ENCODE assay signal across 15 cellular contexts in the genomic region with DNA sequence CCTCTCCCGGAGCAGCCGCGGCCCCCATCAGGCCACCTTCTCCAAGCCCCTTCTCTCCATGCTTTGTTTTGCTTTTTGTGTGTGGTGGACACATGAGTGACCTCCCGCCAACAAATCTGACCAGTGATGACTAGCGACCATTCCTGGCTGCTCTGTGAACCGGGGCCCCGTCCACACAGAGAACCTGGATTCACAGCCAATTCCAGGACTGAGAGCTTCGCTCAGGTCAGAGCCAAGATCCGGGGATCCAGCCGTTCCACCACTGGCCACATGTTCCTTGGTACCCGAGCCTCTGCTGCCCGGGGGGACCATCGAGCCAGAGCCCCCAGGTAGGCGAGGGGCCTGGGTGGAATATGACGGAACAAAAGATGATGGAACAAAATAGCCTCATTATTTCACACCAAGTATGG. TPM values are rescaled to one million over a fixed set of nuclear protein-coding genes. Genes with fewer than 3 reads are reported as not detected.
DNase-seq lines count a peak whose midpoint lies in the region; ATAC-seq, FAIRE-seq and TF ChIP-seq lines count a peak whose summit lies in the region.
"Had no signal": no experiment of that assay in that cellular context is flagged by ENCODE, and none has a peak within 500 bp of the region (broad histone marks: within the 10 kb centered on the region; RNA-seq: fewer than 3 reads in every experiment).

No MANE protein-coding gene starts in this region.

- no peaks in the 10 kb centered on the region for H3K79me2 ChIP-seq in PC-3 (ENCODE audit: low read length)
- H3K79me2 ChIP-seq in neural progenitor cell (ENCODE audit: low read depth): no peaks in the 10 kb centered on the region

- H3K36me3 Mint-ChIP-seq in neural progenitor cell: no peaks in the 10 kb centered on the region
- H3K36me3 Mint-ChIP-seq: activated naive CD8-positive, alpha-beta T cell treated with anti-CD3 and anti-CD28 coated beads, Interleukin-2, amount 10 ng/mL, durations not matched to agents 7 days and 5 days had no signal

- H3K9ac ChIP-seq in PC-3 (ENCODE audit: low read length) (no peak overlapping the region), neural progenitor cell (no peak overlapping the region)
- H3K9ac ChIP-seq: KMS-11 had no signal

- H3K27ac Mint-ChIP-seq in neural progenitor cell: peak overlapping the region; percentile 69
- H3K27ac Mint-ChIP-seq: activated naive CD8-positive, alpha-beta T cell treated with anti-CD3 and anti-CD28 coated beads, Interleukin-2, amount 10 ng/mL, durations not matched to agents 7 days and 5 days had no signal

- H3F3A ChIP-seq in PC-3 (ENCODE audit: low read length, unreplicated experiment) (no peaks in the 10 kb centered on the region), neural progenitor cell (ENCODE audit: low read depth) (peaks cover 66% of the 10 kb centered on the region)

- H3K27me3 Mint-ChIP-seq in neural progenitor cell (ENCODE audit: insufficient read depth, low read depth): peaks cover 13% of the 10 kb centered on the region

- CTCF ChIA-PET in PC-3 (lab: Charles Lee): no interaction called here

- H3K27ac ChIP-seq in PC-3 (ENCODE audit: low read length) (no peak overlapping the region), esophagus muscularis mucosa (replicated peaks in 1 of 4) (peak overlapping the region; percentile 71 to 80 (median 76)), neural progenitor cell (no peak overlapping the region), suprapubic skin (peak overlapping the region; percentile 31), body of pancreas (peak overlapping the region in 1 of 4 donors; percentile 67)
- H3K27ac ChIP-seq: KMS-11 had no signal

- no peak for FAIRE-seq in GM12892 (lab: Jason Lieb, UNC)

- 93% methylated on average over 15 of the region's 15 CpGs for WGBS in esophagus muscularis mucosa
- 93% methylated on average over 13 of the region's 15 CpGs for WGBS in suprapubic skin
- 78% methylated on average over 12 to 15 of the region's 15 CpGs for WGBS in body of pancreas, 2 donors

- H3K27me3 ChIP-seq in PC-3 (ENCODE audit: low read length) (no peaks in the 10 kb centered on the region), esophagus muscularis mucosa (no peaks in the 10 kb centered on the region), neural progenitor cell (no peaks in the 10 kb centered on the region), suprapubic skin (no peaks in the 10 kb centered on the region), body of pancreas (no peaks in the 10 kb centered on the region)

- 0 out of 2 replicates have a peak, but pooled peaks cover under 1% of the 10 kb centered on the region for H3K4me1 ChIP-seq in PC-3 (ENCODE audit: insufficient read depth, low read length)
- peaks cover 30 to 55% (median 37%) of the 10 kb centered on the region in 4 donors for H3K4me1 ChIP-seq in esophagus muscularis mucosa
- peaks cover 80% of the 10 kb centered on the region for H3K4me1 ChIP-seq in neural progenitor cell
- H3K4me1 ChIP-seq in suprapubic skin: peaks cover 23% of the 10 kb centered on the region
- H3K4me1 ChIP-seq in body of pancreas: peaks cover 24% of the 10 kb centered on the region

- intact Hi-C loops in PC-3 (cut with micrococcal nuclease): no loop called here
- intact Hi-C loops in esophagus muscularis mucosa (cut with DNase I): no loop called here
- intact Hi-C loops in body of pancreas (cut with DNase I): no loop called here

- POLR2A ChIA-PET in PC-3 (lab: Charles Lee; ENCODE audit: unreplicated experiment): no interaction called here

- no peak overlapping the region for H2AFZ ChIP-seq in PC-3 (ENCODE audit: low read length)
- no peak overlapping the region for H2AFZ ChIP-seq in neural progenitor cell (replicated peaks)

- ATAC-seq in PC-3 (no peak), body of pancreas (no peak), GM21619 (IDR thresholded peaks at IDR 0.05; ENCODE audit: unreplicated experiment) (no peak)

- TF ChIP-seq EP300 in esophagus muscularis mucosa (IDR thresholded peaks at IDR 0.05) (no peak), suprapubic skin (IDR thresholded peaks at IDR 0.05) (no peak)

- H4K20me1 ChIP-seq in PC-3 (ENCODE audit: low read length) (no peaks in the 10 kb centered on the region), neural progenitor cell (ENCODE audit: low read depth) (no peaks in the 10 kb centered on the region)

- TF ChIP-seq CTCF in PC-3 (conservative IDR thresholded peaks at IDR 0.05; ENCODE audit: low read depth, low read length) (0 out of 2 replicates have a peak, but pooled peaks have one; percentile 6), esophagus muscularis mucosa (IDR thresholded peaks at IDR 0.05) (no peak), neural progenitor cell (IDR thresholded peaks at IDR 0.05) (no peak), suprapubic skin (IDR thresholded peaks at IDR 0.05) (no peak), body of pancreas (IDR thresholded peaks at IDR 0.05) (no peak)

- no peak for DNase-seq in PC-3
- no peak for DNase-seq in esophagus muscularis mucosa (ENCODE audit: extremely low spot score)
- DNase-seq in neural progenitor cell (ENCODE audit: low spot score): no peak
- no peak for DNase-seq in suprapubic skin (ENCODE audit: low spot score in 2 of 2)
- no peak for DNase-seq in GM12892 (ENCODE audit: insufficient read length)
- DNase-seq in body of pancreas: no peak
- no peak for DNase-seq in KBM-7
- DNase-seq: activated CD4-positive, CD25-positive, alpha-beta regulatory T cell treated with anti-CD3 and anti-CD28 coated beads, Interleukin-2, amount 50 U/mL, for 72 hours; activated naive CD8-positive, alpha-beta T cell treated with anti-CD3 and anti-CD28 coated beads, Interleukin-2, amount 10 ng/mL, durations not matched to agents 7 days and 5 days; erythroblast; H9; NCI-H1048; NCI-H526 treated with DMSO at 0.1 percent for 48 hours had no signal

- H3K4me2 ChIP-seq in PC-3 (ENCODE audit: low read length): no peak overlapping the region
- H3K4me2 ChIP-seq in neural progenitor cell: no peak overlapping the region
- H3K4me2 ChIP-seq: KMS-11 had no signal

- TF ChIP-seq POLR2A in esophagus muscularis mucosa (IDR thresholded peaks at IDR 0.05; ENCODE audit: low read depth) (no peak), suprapubic skin (IDR thresholded peaks at IDR 0.05) (no peak), GM12892 (IDR thresholded peaks at IDR 0.05; ENCODE audit: low read depth, low read length) (no peak), body of pancreas (IDR thresholded peaks at IDR 0.05) (no peak)

- in situ Hi-C loops in KBM-7 (cut with MboI; ENCODE audit: low pct_unique_long_range_greater_than_20kb, low sequenced_read_pairs): no loop called here

- no peak overlapping the region for H3K4me3 ChIP-seq in PC-3 (ENCODE audit: low read length)
- H3K4me3 ChIP-seq in esophagus muscularis mucosa: no peak overlapping the region
- no peak overlapping the region for H3K4me3 ChIP-seq in neural progenitor cell
- H3K4me3 ChIP-seq in suprapubic skin: no peak overlapping the region
- no peak overlapping the region for H3K4me3 ChIP-seq in body of pancreas

- H3K9me2 ChIP-seq in PC-3 (replicated peaks; ENCODE audit: low read length): no peaks in the 10 kb centered on the region

- H3K9me3 ChIP-seq in PC-3 (ENCODE audit: low read length): no peaks in the 10 kb centered on the region
- H3K9me3 ChIP-seq in esophagus muscularis mucosa: no peaks in the 10 kb centered on the region
- no peaks in the 10 kb centered on the region for H3K9me3 ChIP-seq in neural progenitor cell (ENCODE audit: low read depth)
- no peaks in the 10 kb centered on the region for H3K9me3 ChIP-seq in suprapubic skin
- no peaks in the 10 kb centered on the region for H3K9me3 ChIP-seq in body of pancreas

- H3K4me1 Mint-ChIP-seq in neural progenitor cell: peaks cover 61% of the 10 kb centered on the region

- H3K9me3 Mint-ChIP-seq in neural progenitor cell: no peaks in the 10 kb centered on the region
- H3K9me3 Mint-ChIP-seq: activated naive CD8-positive, alpha-beta T cell treated with anti-CD3 and anti-CD28 coated beads, Interleukin-2, amount 10 ng/mL, durations not matched to agents 7 days and 5 days; H9 had no signal

- BruUV-seq in PC-3 (replicated peaks; lab: Mats Ljungman, UMichigan): no TSS peak

- H3K36me3 ChIP-seq in PC-3 (ENCODE audit: low read depth, low read length): no peaks in the 10 kb centered on the region
- no peaks in the 10 kb centered on the region for H3K36me3 ChIP-seq in esophagus muscularis mucosa
- no peaks in the 10 kb centered on the region for H3K36me3 ChIP-seq in neural progenitor cell
- H3K36me3 ChIP-seq in suprapubic skin: no peaks in the 10 kb centered on the region
- no peaks in the 10 kb centered on the region for H3K36me3 ChIP-seq in body of pancreas (replicated peaks in 1 of 2; ENCODE audit: insufficient read depth in 1 of 2, low read depth in 2 of 2)

- peak overlapping the region; percentile 48 for H3K4me3 Mint-ChIP-seq in neural progenitor cell
- H3K4me3 Mint-ChIP-seq: activated naive CD8-positive, alpha-beta T cell treated with anti-CD3 and anti-CD28 coated beads, Interleukin-2, amount 10 ng/mL, durations not matched to agents 7 days and 5 days; H9 had no signal

RNA-seq across cellular contexts. Expression of a gene that starts 46.7 kb away (rescaled TPM):
- total RNA-seq in PC-3 (2014; rRNA removed) (77.0 and 85.5 TPM in 2 replicates), esophagus muscularis mucosa (100 to 1,000 TPM in 3 of 4 donors, 10 to 100 TPM in 1; 97.7 to 173 (median 110) TPM), neural progenitor cell (ENCODE audit: low replicate concordance) (52.6 and 291 TPM in 2 replicates), suprapubic skin (100 to 1,000 TPM in 2 of 4 donors, 10 to 100 TPM in 2; 71.9 to 157 (median 101) TPM), body of pancreas (100 to 1,000 TPM; 108 to 284 TPM)
- polyA plus RNA-seq in GM12892 (2012; ENCODE audit: missing spikeins): 0.68 TPM

Comparison
In these comparisons a context has a peak if more than half of its experiments do, and no peak if none do; other contexts are left out.
1. H3K27ac ChIP-seq: peak in esophagus muscularis mucosa (4 of 4) and suprapubic skin (single experiment); none in PC-3 (single experiment) and neural progenitor cell (single experiment).